In the genomic region with DNA sequence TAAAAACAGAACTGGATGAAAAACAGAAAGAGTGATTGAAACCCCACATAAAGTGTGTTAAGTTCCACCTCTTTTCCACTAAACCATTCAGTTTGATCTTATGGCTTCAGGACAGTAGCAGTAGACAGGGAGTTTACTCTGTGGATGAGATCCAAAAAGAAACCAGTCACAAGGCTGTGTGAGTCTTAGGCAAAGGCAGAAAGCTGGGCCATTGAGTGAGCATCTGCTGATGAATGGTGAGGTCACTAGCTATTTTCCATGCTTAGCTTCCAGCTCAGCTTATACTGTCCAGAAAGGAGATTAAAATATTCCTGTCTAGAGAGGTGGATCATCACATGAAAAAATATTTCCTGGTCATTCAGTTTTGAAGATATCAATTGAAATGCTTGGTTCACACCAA, we compare ENCODE assay signal across 24 cellular contexts.
"Had no signal": no experiment of that assay in that cellular context is flagged by ENCODE, and none has a peak within 500 bp of the region (broad histone marks: within the 10 kb centered on the region; RNA-seq: fewer than 3 reads in every experiment).

No MANE protein-coding gene starts in this region.

- H3K36me3 ChIP-seq: esophagus muscularis mucosa, heart left ventricle, neutrophil, right lobe of liver, transverse colon had no signal

- ATAC-seq: activated CD8-positive, alpha-beta T cell treated with anti-CD3 and anti-CD28 coated beads for 36 hours; activated naive CD4-positive, alpha-beta T cell treated with anti-CD3 and anti-CD28 coated beads, Interleukin-2, amount 50 U/mL, for 72 hours; activated T-cell treated with anti-CD3 and anti-CD28 coated beads, Interleukin-2, amount 50 U/mL, for 4 hours; foreskin keratinocyte; heart left ventricle; left colon; right lobe of liver; stimulated activated naive CD8-positive, alpha-beta T cell treated with anti-CD3 and anti-CD28 coated beads, Interleukin-15, Interleukin-2, amounts not matched to agents 100 U/mL and 50 U/mL, for 24 hours had no signal

- H3K27ac ChIP-seq: esophagus muscularis mucosa, foreskin keratinocyte, heart left ventricle, neutrophil, right lobe of liver, skin epidermis, testis, transverse colon had no signal

- H3K4me1 ChIP-seq: esophagus muscularis mucosa, foreskin keratinocyte, heart left ventricle, right lobe of liver, testis, transverse colon had no signal

- H3K9me3 ChIP-seq: esophagus muscularis mucosa, heart left ventricle, neutrophil, right lobe of liver, testis, transverse colon had no signal

- DNase-seq: activated B cell treated with CpG ODN at 0.5 μM for 24 hours; activated CD4-positive, alpha-beta T cell treated with anti-CD3 and anti-CD28 coated beads, Interleukin-2, amount 50 U/mL, for 1 hour; activated CD8-positive, alpha-beta T cell treated with anti-CD3 and anti-CD28 coated beads for 36 hours; activated T-cell treated with anti-CD3 and anti-CD28 coated beads, Interleukin-2, amount 50 U/mL, for 4 hours; endodermal cell; heart left ventricle; hypothalamus; immature natural killer cell; kidney; left colon; mammary epithelial cell; naive B cell; nephron progenitor cell; right lobe of liver; stimulated activated CD4-positive, alpha-beta T cell treated with anti-CD3 and anti-CD28 coated beads, Interleukin-12 subunit alpha, Interleukin-12 subunit beta, amount 100 ng/mL, for 4 hours; stimulated activated CD4-positive, alpha-beta T cell treated with anti-CD3 and anti-CD28 coated beads, Interleukin-4, amount 100 ng/mL, for 1 hour; stimulated activated naive CD8-positive, alpha-beta T cell treated with anti-CD3 and anti-CD28 coated beads, Interleukin-15, Interleukin-2, amounts not matched to agents 100 U/mL and 50 U/mL, for 24 hours; testis; transverse colon had no signal

- H3K4me3 ChIP-seq: esophagus muscularis mucosa, heart left ventricle, right lobe of liver, skin epidermis, testis, transverse colon had no signal

- H3K27me3 ChIP-seq: esophagus muscularis mucosa, foreskin keratinocyte, heart left ventricle, neutrophil, right lobe of liver, testis, transverse colon had no signal
